Comparison of ENCODE assay signal across 29 cellular contexts in genomic region chr10:86061301-86061873, GRCh38.
"Had no signal": no experiment of that assay in that cellular context is flagged by ENCODE, and none has a peak within 500 bp of the region (broad histone marks: within the 10 kb centered on the region; RNA-seq: fewer than 3 reads in every experiment).

No MANE protein-coding gene starts in this region.

- DNase-seq: colonic mucosa; dermis blood vessel endothelial cell; effector memory CD4-positive, alpha-beta T cell; foreskin keratinocyte; heart right ventricle; hippocampal formation; kidney glomerular epithelial cell; left ventricle myocardium superior; lower lobe of right lung; midbrain; naive thymus-derived CD4-positive, alpha-beta T cell; occipital lobe; ovary; posterior cingulate gyrus; psoas muscle; right cardiac atrium; sigmoid colon; stimulated activated CD4-positive, alpha-beta T cell treated with anti-CD3 and anti-CD28 coated beads, Interleukin-2, amount 100 ng/mL, for 24 hours; stimulated activated CD4-positive, alpha-beta T cell treated with anti-CD3 and anti-CD28 coated beads, Interleukin-4, amount 100 ng/mL, for 24 hours; stimulated activated naive CD8-positive, alpha-beta T cell treated with anti-CD3 and anti-CD28 coated beads, Interleukin-15, Interleukin-2, amounts not matched to agents 100 U/mL and 50 U/mL, for 24 hours; transverse colon; upper lobe of right lung; uterus had no signal

- H3K4me3 ChIP-seq: colonic mucosa, esophagus muscularis mucosa, gastroesophageal sphincter, heart right ventricle, lower lobe of right lung, neural progenitor cell, ovary, psoas muscle, sigmoid colon, transverse colon, upper lobe of right lung, uterus had no signal

- H3K9me3 ChIP-seq: colonic mucosa, esophagus muscularis mucosa, gastroesophageal sphincter, heart right ventricle, lower lobe of right lung, ovary, psoas muscle, sigmoid colon, transverse colon, upper lobe of right lung, uterus had no signal

- H3K4me2 ChIP-seq: neural progenitor cell had no signal

- H3K9ac ChIP-seq: neural progenitor cell had no signal

- H3K27ac ChIP-seq: colonic mucosa, esophagus muscularis mucosa, foreskin keratinocyte, gastroesophageal sphincter, heart right ventricle, lower lobe of right lung, neural progenitor cell, ovary, psoas muscle, sigmoid colon, transverse colon, upper lobe of right lung, uterus had no signal

- H2AFZ ChIP-seq: neural progenitor cell had no signal

- FAIRE-seq: endothelial cell of umbilical vein, islet of Langerhans had no signal

- H3K4me1 ChIP-seq: colonic mucosa, esophagus muscularis mucosa, foreskin keratinocyte, gastroesophageal sphincter, lower lobe of right lung, psoas muscle, sigmoid colon, transverse colon, upper lobe of right lung, uterus had no signal

- ATAC-seq: foreskin keratinocyte; gastroesophageal sphincter; heart right ventricle; left ventricle myocardium superior; lower lobe of right lung; naive thymus-derived CD4-positive, alpha-beta T cell; psoas muscle; right cardiac atrium; stimulated activated effector memory CD8-positive, alpha-beta T cell treated with anti-CD3 and anti-CD28 coated beads, Interleukin-12 subunit alpha, Interleukin-12 subunit beta, amount 100 ng/mL, for 72 hours; stimulated activated naive CD8-positive, alpha-beta T cell treated with anti-CD3 and anti-CD28 coated beads, Interleukin-15, Interleukin-2, amounts not matched to agents 100 U/mL and 50 U/mL, for 24 hours had no signal

- H3K27me3 ChIP-seq: colonic mucosa, foreskin keratinocyte, gastroesophageal sphincter, neural progenitor cell, ovary, sigmoid colon, transverse colon, upper lobe of right lung, uterus had no signal

- H3K36me3 ChIP-seq: colonic mucosa, esophagus muscularis mucosa, gastroesophageal sphincter, heart right ventricle, lower lobe of right lung, neural progenitor cell, ovary, sigmoid colon, transverse colon, upper lobe of right lung, uterus had no signal
